In the genomic region with DNA sequence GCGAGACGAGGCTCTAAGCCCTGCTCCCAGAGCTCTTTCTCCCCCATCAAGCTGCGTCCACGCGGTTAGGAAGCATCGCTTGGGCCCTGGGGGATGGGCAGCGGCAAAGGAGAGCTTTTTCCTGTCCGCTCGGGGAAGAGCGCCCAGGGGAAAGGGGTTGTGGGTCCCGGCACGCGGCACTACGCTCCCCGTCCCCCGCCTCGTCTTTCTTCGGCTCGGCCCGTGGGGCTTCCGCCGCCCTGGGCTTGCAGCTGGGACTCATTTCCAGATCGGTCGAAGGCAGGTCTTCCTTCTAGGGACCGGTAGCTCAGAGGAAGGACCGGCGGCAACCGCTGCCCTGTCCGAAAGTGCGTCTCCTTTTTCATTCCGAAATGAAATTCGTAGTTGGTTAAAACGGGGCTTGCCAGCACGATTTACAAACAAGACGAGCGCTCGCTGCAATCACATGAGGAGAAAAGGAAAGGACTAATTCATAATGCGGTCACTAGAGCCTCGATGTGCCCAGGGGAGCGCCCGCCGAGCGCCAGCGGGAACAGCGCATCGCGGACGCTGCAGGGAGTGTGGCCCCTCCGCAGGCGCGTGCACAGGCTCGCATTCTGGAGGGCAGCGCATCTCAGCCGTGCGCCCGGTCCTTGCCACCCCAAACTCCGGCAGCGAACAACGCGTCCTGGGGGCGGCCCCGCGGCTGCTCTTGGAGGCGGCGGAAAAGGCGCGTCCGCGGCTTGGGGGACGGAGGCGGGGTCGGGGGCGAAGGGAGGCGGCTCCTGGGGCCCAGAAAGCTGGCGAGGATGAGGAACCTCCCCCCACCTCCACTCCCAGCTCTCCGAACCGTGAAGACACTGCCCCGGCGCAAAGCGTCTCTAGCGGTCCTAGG, we compare ENCODE assay signal across 8 cellular contexts. TPM values are rescaled to one million over a fixed set of nuclear protein-coding genes. Genes with fewer than 3 reads are reported as not detected.
DNase-seq lines count a peak whose midpoint lies in the region; ATAC-seq and TF ChIP-seq lines count a peak whose summit lies in the region.

No MANE protein-coding gene starts in this region.

- H3K27ac ChIP-seq in RWPE2 (ENCODE audit: poor library complexity, severe bottlenecking) (no peak overlapping the region), left ventricle myocardium inferior (replicated peaks) (peak overlapping the region; percentile 78)

- TF ChIP-seq CTCF in RWPE2 (IDR thresholded peaks at IDR 0.05; ENCODE audit: poor library complexity, severe bottlenecking) (no peak), left ventricle myocardium inferior (IDR thresholded peaks at IDR 0.05; ENCODE audit: borderline replicate concordance) (no peak)

- H3K27me3 ChIP-seq in RWPE2 (ENCODE audit: insufficient read depth, poor library complexity, severe bottlenecking) (peaks cover 49% of the 10 kb centered on the region), left ventricle myocardium inferior (ENCODE audit: low read depth) (peaks cover 94% of the 10 kb centered on the region)

- H3K9me3 ChIP-seq in RWPE2 (ENCODE audit: severe bottlenecking): no peaks in the 10 kb centered on the region
- no peaks in the 10 kb centered on the region for H3K9me3 ChIP-seq in left ventricle myocardium inferior (replicated peaks)

- ATAC-seq in GM19324 (IDR thresholded peaks at IDR 0.05; ENCODE audit: low FRiP score, unreplicated experiment) (peak; percentile 77), HG03460 (IDR thresholded peaks at IDR 0.05; ENCODE audit: unreplicated experiment) (peak; percentile 70), RWPE2 (ENCODE audit: low read depth) (peak; percentile 60), sciatic nerve (peak; percentile 71)

- peak overlapping the region; percentile 32 for H3K4me3 ChIP-seq in RWPE2 (ENCODE audit: severe bottlenecking)
- peak overlapping the region; percentile 80 for H3K4me3 ChIP-seq in left ventricle myocardium inferior

- intact Hi-C loops in left ventricle myocardium inferior (cut with micrococcal nuclease): no loop called here
- intact Hi-C loops in sciatic nerve (cut with DNase I): loop anchor here (10.0 kb wide), 1 partner anchor 583 kb away; no protein-coding TSS in a partner anchor

- DNase-seq in CMK (ENCODE audit: low read depth): peak; percentile 82
- DNase-seq in RWPE2 (ENCODE audit: low spot score): no peak
- DNase-seq in activated effector memory CD4-positive, alpha-beta T cell treated with anti-CD3 and anti-CD28 coated beads, Interleukin-2, amount 50 U/mL, for 16 hours: peak; percentile 92
- DNase-seq in left ventricle myocardium inferior: peak; percentile 50
- DNase-seq in sciatic nerve (ENCODE audit: low spot score): no peak
- DNase-seq in dedifferentiated amniotic fluid mesenchymal stem cell (ENCODE audit: extremely low spot score): no peak

- H3K4me1 ChIP-seq in RWPE2 (ENCODE audit: insufficient read depth, poor library complexity, severe bottlenecking) (peaks cover 4% of the 10 kb centered on the region), left ventricle myocardium inferior (peaks cover 34% of the 10 kb centered on the region)

- no peaks in the 10 kb centered on the region for H3K36me3 ChIP-seq in RWPE2 (ENCODE audit: low read depth)
- no peaks in the 10 kb centered on the region for H3K36me3 ChIP-seq in left ventricle myocardium inferior

RNA-seq across cellular contexts. Expression of a gene that starts 3.6 kb away (rescaled TPM):
- total RNA-seq in left ventricle myocardium inferior: 0.47 TPM
- total RNA-seq in sciatic nerve: 2.8 TPM

RNA-seq across cellular contexts. Expression of a gene that starts 14.1 kb away (rescaled TPM):
- total RNA-seq in left ventricle myocardium inferior (0.69 TPM), sciatic nerve (0.98 TPM)

RNA-seq across cellular contexts. Expression of a gene that starts 16.1 kb away (rescaled TPM):
- total RNA-seq in left ventricle myocardium inferior (54.8 TPM), sciatic nerve (89.0 TPM)

RNA-seq across cellular contexts. Expression of a gene that starts 55.4 kb away (rescaled TPM):
- total RNA-seq in left ventricle myocardium inferior: 68.6 TPM
- total RNA-seq in sciatic nerve: 62.7 TPM

RNA-seq across cellular contexts. Expression of a gene that starts 55.7 kb away (rescaled TPM):
- 85.7 TPM for total RNA-seq in left ventricle myocardium inferior
- 33.5 TPM for total RNA-seq in sciatic nerve

Comparison
In these comparisons a context has a peak if more than half of its experiments do, and no peak if none do; other contexts are left out.
1. DNase-seq: peak in CMK (single experiment), activated effector memory CD4-positive, alpha-beta T cell treated with anti-CD3 and anti-CD28 coated beads, Interleukin-2, amount 50 U/mL, for 16 hours (single experiment) and left ventricle myocardium inferior (single experiment); none in RWPE2 (single experiment), sciatic nerve (single experiment) and dedifferentiated amniotic fluid mesenchymal stem cell (single experiment).
2. Peak in every context shown above with its lines, with median percentiles within 50 percentile points of each other: ATAC-seq.